ENCODE assay signal across 8 cellular contexts in the genomic region with DNA sequence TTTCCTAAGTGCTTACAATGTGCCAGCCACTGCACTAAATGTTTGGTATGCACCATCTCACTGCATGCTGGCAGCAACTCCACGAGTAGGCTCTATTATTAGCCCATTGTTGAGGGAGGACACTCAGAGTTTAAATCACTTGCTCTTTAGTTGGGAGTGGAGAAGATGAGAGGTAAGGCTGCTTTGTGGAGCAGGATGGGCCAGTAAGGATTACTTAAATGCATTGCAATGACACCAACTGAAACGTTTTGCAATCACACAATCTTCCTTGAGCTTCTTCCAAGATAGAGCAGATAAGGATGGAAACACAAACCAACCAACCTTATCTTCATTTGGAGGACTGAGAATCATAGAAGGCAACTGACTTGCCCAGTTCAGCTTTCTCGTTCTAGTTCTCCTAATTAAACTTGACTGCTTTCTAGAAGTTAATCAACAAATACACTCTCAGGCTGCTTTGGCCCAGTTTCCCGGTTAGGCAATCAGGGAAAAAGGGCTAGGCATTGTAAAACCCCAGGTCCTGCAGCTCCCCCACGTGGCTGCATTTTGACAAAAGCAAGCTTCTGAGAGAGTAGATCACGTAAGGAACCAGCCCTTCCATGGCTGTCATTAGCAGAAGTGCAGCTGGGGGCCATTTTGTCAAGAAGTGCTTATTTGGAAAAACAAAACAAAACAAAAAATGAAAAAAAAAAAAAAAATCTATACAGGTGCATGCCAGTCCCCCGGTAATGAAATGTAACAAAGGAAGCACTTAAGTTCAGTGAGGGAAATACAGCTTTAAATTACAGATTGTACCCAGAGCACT.
A peak's percentile ranks its signal among the peaks of the same experiment; 100 is the strongest.
DNase-seq lines count a peak whose midpoint lies in the region; ATAC-seq and FAIRE-seq lines count a peak whose summit lies in the region.

No MANE protein-coding gene starts in this region.

- peak; percentile 61 for ATAC-seq in GM21717 (IDR thresholded peaks at IDR 0.05; ENCODE audit: unreplicated experiment)

- H3K9me3 Mint-ChIP-seq in activated naive CD8-positive, alpha-beta T cell treated with anti-CD3 and anti-CD28 coated beads for 36 hours, result no peaks in the 10 kb centered on the region

- no peaks in the 10 kb centered on the region for H3K36me3 Mint-ChIP-seq in activated naive CD8-positive, alpha-beta T cell treated with anti-CD3 and anti-CD28 coated beads for 36 hours

- no peaks in the 10 kb centered on the region for H3K27me3 Mint-ChIP-seq in activated naive CD8-positive, alpha-beta T cell treated with anti-CD3 and anti-CD28 coated beads for 36 hours

- H3K4me3 Mint-ChIP-seq in activated naive CD8-positive, alpha-beta T cell treated with anti-CD3 and anti-CD28 coated beads for 36 hours, result no peak overlapping the region

- intact Hi-C loops in cardiac septum (cut with DNase I), result loop anchor here (1.0 to 10.0 kb wide), 3 partner anchors 23 to 615 kb away; no protein-coding TSS in a partner anchor
- intact Hi-C loops in posterior vena cava (cut with DNase I), result loop anchor here in 1 of 2 donors (5.0 kb wide), 1 partner anchor 362 kb away; no protein-coding TSS in a partner anchor

- no peak overlapping the region for H3K27ac Mint-ChIP-seq in activated naive CD8-positive, alpha-beta T cell treated with anti-CD3 and anti-CD28 coated beads for 36 hours

- DNase-seq in DMS79 treated with DMSO at 0.1 percent for 48 hours (lab: John Stamatoyannopoulos, UW), result peak; percentile 86
- peak; percentile 85 for DNase-seq in KG1 (lab: John Stamatoyannopoulos, UW)
- peak; percentile 94 for DNase-seq in SK-N-DZ (ENCODE audit: low spot score)
- DNase-seq in activated naive CD8-positive, alpha-beta T cell treated with anti-CD3 and anti-CD28 coated beads for 36 hours, result peak; percentile 70
- peak; percentile 94 for DNase-seq in cardiac septum (ENCODE audit: low spot score)
- peak; percentile 96 for DNase-seq in posterior vena cava (ENCODE audit: low spot score)
- peak; percentile 90 for DNase-seq in urothelium cell line (ENCODE audit: low spot score)

- H3K4me1 Mint-ChIP-seq in activated naive CD8-positive, alpha-beta T cell treated with anti-CD3 and anti-CD28 coated beads for 36 hours, result peaks cover 50% of the 10 kb centered on the region

- no peak for FAIRE-seq in urothelium cell line (lab: Jason Lieb, UNC)

Comparison
In these comparisons a context has a peak if more than half of its experiments do, and no peak if none do; other contexts are left out.
1. Peak in every context shown above with its lines: DNase-seq and ATAC-seq.